Comparison of ENCODE assay signal across 15 cellular contexts in genomic region chr18:10035306-10035991, GRCh38.
DNase-seq lines count a peak whose midpoint lies in the region; ATAC-seq, FAIRE-seq and TF ChIP-seq lines count a peak whose summit lies in the region.
"Had no signal": no experiment of that assay in that cellular context is flagged by ENCODE, and none has a peak within 500 bp of the region (broad histone marks: within the 10 kb centered on the region; RNA-seq: fewer than 3 reads in every experiment).

No MANE protein-coding gene starts in this region.

- no peaks in the 10 kb centered on the region for H3K79me1 ChIP-seq in H1 (ENCODE audit: low read depth, low read length)

- no peaks in the 10 kb centered on the region for H3K79me2 ChIP-seq in H1 (ENCODE audit: control insufficient read depth in 1 of 2, insufficient read depth in 2 of 2, low read length in 2 of 2)

- DNase-seq in ACHN, result peak; percentile 15
- peak; percentile 44 for DNase-seq in HT-29 (ENCODE audit: low spot score)
- DNase-seq in H1 (ENCODE audit: low read depth in 1 of 2, low spot score in 2 of 2), result no peak
- DNase-seq in myocyte (ENCODE audit: low read depth), result peak; percentile 30
- DNase-seq in T-helper 2 cell, result no peak
- DNase-seq in stimulated activated CD4-positive, alpha-beta T cell treated with anti-CD3 and anti-CD28 coated beads, Interleukin-1b, Interleukin-23, amount 100 ng/mL, for 48 hours, result no peak
- DNase-seq in T1000 (lab: John Stamatoyannopoulos, UW), result no peak
- DNase-seq: activated CD4-positive, alpha-beta T cell treated with anti-CD3 and anti-CD28 coated beads, Interleukin-2, amount 50 U/mL, for 48 hours; activated naive CD4-positive, alpha-beta T cell; NCI-H446; sigmoid colon; SK-N-SH had no signal

- no peak overlapping the region for H3K23ac ChIP-seq in H1 (ENCODE audit: insufficient read length)

- no peak overlapping the region for H3K4ac ChIP-seq in H1 (replicated peaks; ENCODE audit: insufficient read length, low read depth, low read length)

- H2AFZ ChIP-seq in H1 (ENCODE audit: low read length), result no peak overlapping the region

- no peak; the same call in 2 of the 3 replicates for ATAC-seq in SK-N-SH treated with all-trans-retinoic acid at 6 μM for 48 hours

- H4K5ac ChIP-seq in H1 (ENCODE audit: insufficient read length, low read depth, low read length), result no peak overlapping the region

- TF ChIP-seq POLR2A in H1 (IDR thresholded peaks at IDR 0.05; ENCODE audit: control extremely low read depth in 1 of 2, low read depth in 2 of 2, low read length in 2 of 2), result no peak

- H2BK5ac ChIP-seq in H1 (ENCODE audit: low read depth, low read length), result no peak overlapping the region

- no peak overlapping the region for H3K9ac ChIP-seq in H1 (replicated peaks in 1 of 4; ENCODE audit: extremely low read depth in 1 of 4, low read depth in 3 of 4, low read length in 3 of 4)
- H3K9ac ChIP-seq: SK-N-SH had no signal

- H3K14ac ChIP-seq in H1 (ENCODE audit: insufficient read length), result no peak overlapping the region

- H3K23me2 ChIP-seq in H1 (ENCODE audit: low read depth, low read length), result no peaks in the 10 kb centered on the region; the same call in 1 of the 2 replicates

- H3K18ac ChIP-seq in H1 (ENCODE audit: extremely low read depth, low read length), result no peak overlapping the region

- no peak overlapping the region for H3K56ac ChIP-seq in H1 (replicated peaks; ENCODE audit: insufficient read length, low read depth, low read length)

- no peak for FAIRE-seq in H1 (lab: Jason Lieb, UNC)
- FAIRE-seq: colon, GM19239 had no signal

- no peak overlapping the region for H3K27ac ChIP-seq in H1 (ENCODE audit: low read depth, low read length)

- CTCF ChIA-PET in H1 (lab: Charles Lee; ENCODE audit: partially characterized antibody), result interaction anchor here (1.0 to 1.1 kb wide), 2 partner anchors 406 to 487 kb away, joined by 3 to 4 read pairs; no protein-coding TSS in a partner anchor

- no peak overlapping the region for H2BK20ac ChIP-seq in H1 (ENCODE audit: low read length)

- no peak overlapping the region for H3K4me2 ChIP-seq in H1 (ENCODE audit: insufficient read depth in 1 of 2, low read depth in 2 of 2, low read length in 2 of 2)
- H3K4me2 ChIP-seq: SK-N-SH had no signal

- POLR2A ChIA-PET in H1 (lab: Charles Lee; ENCODE audit: partially characterized antibody), result no interaction called here

- H4K20me1 ChIP-seq in H1 (replicated peaks in 1 of 2; ENCODE audit: control insufficient read depth in 1 of 2, insufficient read depth in 2 of 2, low read length in 2 of 2), result no peaks in the 10 kb centered on the region

- no peaks in the 10 kb centered on the region for H3K9me3 ChIP-seq in H1 (ENCODE audit: insufficient read depth in 2 of 2, low read depth in 1 of 2, low read length in 1 of 2)
- H3K9me3 ChIP-seq: sigmoid colon, SK-N-SH had no signal

- no peak overlapping the region for H2AK5ac ChIP-seq in H1 (ENCODE audit: low read depth, low read length)

- in situ Hi-C loops in ACHN (cut with HindIII; ENCODE audit: low pct_ligation_motif_present, low pct_unique_long_range_greater_than_20kb, low sequenced_read_pairs), result no loop called here

- no peak for TF ChIP-seq EP300 in H1 (IDR thresholded peaks at IDR 0.05; ENCODE audit: borderline replicate concordance in 1 of 2, low read depth in 2 of 2, low read length in 2 of 2)

- no peak for TF ChIP-seq RAD21 in H1 (IDR thresholded peaks at IDR 0.05 in 1 of 2, conservative IDR thresholded peaks at IDR 0.05 in 1 of 2; ENCODE audit: low read depth in 2 of 2, low read length in 2 of 2)

- peaks cover 0 to 2% (median 0%) of the 10 kb centered on the region in 4 experiments; a peak in 2 of 7 replicates for H3K27me3 ChIP-seq in H1 (replicated peaks in 1 of 4; ENCODE audit: control insufficient read depth in 3 of 4, extremely low read depth in 1 of 4, insufficient read depth in 3 of 4, low read length in 3 of 4)
- H3K27me3 ChIP-seq: sigmoid colon had no signal

- no peak overlapping the region for H2BK120ac ChIP-seq in H1 (replicated peaks; ENCODE audit: low read depth, low read length)

- no peak overlapping the region for H4K8ac ChIP-seq in H1 (ENCODE audit: extremely low read depth, insufficient read depth, low read length)

- H3K4me1 ChIP-seq in H1 (replicated peaks in 1 of 4; ENCODE audit: control insufficient read depth in 3 of 4, insufficient read depth in 4 of 4, low read length in 3 of 4), result peaks cover 0 to 7% (median 5%) of the 10 kb centered on the region in 4 experiments; a peak in 5 of 7 replicates

- H3K4me3 ChIP-seq in H1 (ENCODE audit: extremely low read depth in 1 of 4, insufficient read depth in 2 of 4, low read depth in 3 of 4, low read length in 4 of 4), result no peak overlapping the region
- H3K4me3 ChIP-seq: sigmoid colon had no signal

- 85% methylated on average over 11 of the region's 11 CpGs; no CpG with 5 or more reads in 1 of the 2 experiments for WGBS in H1 (ENCODE audit: extremely low coverage in 1 of 2, insufficient coverage in 1 of 2, insufficient read length in 1 of 2, insufficient replicate concordance in 2 of 2, low coverage in 1 of 2, low lambda C conversion rate in 2 of 2, missing lambda C conversion rate in 1 of 2), 2 experiments

- H2BK15ac ChIP-seq in H1 (ENCODE audit: low read length), result no peak overlapping the region

- H4K91ac ChIP-seq in H1 (replicated peaks; ENCODE audit: insufficient read length, low read length), result no peak overlapping the region

- no peak overlapping the region for H2BK12ac ChIP-seq in H1 (ENCODE audit: low read depth, low read length)

- H3K36me3 ChIP-seq in H1 (ENCODE audit: control insufficient read depth in 2 of 4, insufficient read depth in 4 of 4, low read length in 3 of 4), result no peaks in the 10 kb centered on the region
- H3K36me3 ChIP-seq: sigmoid colon had no signal

- no peak for TF ChIP-seq CTCF in H1 (IDR thresholded peaks at IDR 0.05; ENCODE audit: control extremely low read depth in 1 of 3, insufficient read depth in 1 of 3, low read depth in 1 of 3, low read length in 3 of 3)

TF ChIP-seq in H1, 55 proteins besides CTCF, POLR2A, EP300 and RAD21:
- TF ChIP-seq CREB1 (IDR thresholded peaks at IDR 0.05) (no peak), E2F6 (IDR thresholded peaks at IDR 0.05) (peak; percentile 54), SP2 (IDR thresholded peaks at IDR 0.05; ENCODE audit: low read length) (no peak), CHD1 (IDR thresholded peaks at IDR 0.05; ENCODE audit: low read depth, low read length) (no peak), MAX (IDR thresholded peaks at IDR 0.05) (peak; percentile 67; the same call in 1 of the 2 replicates)

TF ChIP-seq in SK-N-SH treated with all-trans-retinoic acid at 6 μM for 48 hours, 23 proteins besides CTCF, POLR2A, EP300 and RAD21:
- TF ChIP-seq ISL1 (CRISPR knock-in tag; IDR thresholded peaks at IDR 0.05) (no peak), BACH2 (CRISPR knock-in tag; IDR thresholded peaks at IDR 0.05; ENCODE audit: borderline replicate concordance) (no peak), SNAI2 (CRISPR knock-in tag; IDR thresholded peaks at IDR 0.05) (no peak), TCF4 (CRISPR knock-in tag; IDR thresholded peaks at IDR 0.05; ENCODE audit: borderline replicate concordance) (no peak), CSRNP3 (CRISPR knock-in tag; IDR thresholded peaks at IDR 0.05) (no peak), OSR1 (CRISPR knock-in tag; IDR thresholded peaks at IDR 0.05) (no peak), ARNTL (CRISPR knock-in tag; IDR thresholded peaks at IDR 0.05; ENCODE audit: borderline replicate concordance, low read depth) (no peak), PPARA (CRISPR knock-in tag; IDR thresholded peaks at IDR 0.05; ENCODE audit: borderline replicate concordance) (no peak), ZFP30 (CRISPR knock-in tag; IDR thresholded peaks at IDR 0.05) (no peak), CSDC2 (CRISPR knock-in tag; IDR thresholded peaks at IDR 0.05) (no peak), TSHZ2 (CRISPR knock-in tag; IDR thresholded peaks at IDR 0.05) (no peak), GLIS3 (CRISPR knock-in tag; IDR thresholded peaks at IDR 0.05) (no peak)

Comparison
In these comparisons a context has a peak if more than half of its experiments do, and no peak if none do; other contexts are left out.
1. DNase-seq: peak in ACHN (single experiment), HT-29 (single experiment) and myocyte (single experiment); none in H1 (0 of 2), T-helper 2 cell (0 of 5), stimulated activated CD4-positive, alpha-beta T cell treated with anti-CD3 and anti-CD28 coated beads, Interleukin-1b, Interleukin-23, amount 100 ng/mL, for 48 hours (single experiment) and T1000 (single experiment).